Comparison of ENCODE assay signal across 9 cellular contexts in genomic region chr16:56477096-56477878, GRCh38. TPM values are rescaled to one million over a fixed set of nuclear protein-coding genes. Genes with fewer than 3 reads are reported as not detected.
A peak's percentile ranks its signal among the peaks of the same experiment; 100 is the strongest.
DNase-seq lines count a peak whose midpoint lies in the region; ATAC-seq, FAIRE-seq and TF ChIP-seq lines count a peak whose summit lies in the region.
"Had no signal": no experiment of that assay in that cellular context is flagged by ENCODE, and none has a peak within 500 bp of the region (broad histone marks: within the 10 kb centered on the region; RNA-seq: fewer than 3 reads in every experiment).

No MANE protein-coding gene starts in this region.

- peaks cover 10% of the 10 kb centered on the region for H3K4me1 Mint-ChIP-seq in activated naive CD8-positive, alpha-beta T cell treated with anti-CD3 and anti-CD28 coated beads, Interleukin-2, amount 10 ng/mL, durations not matched to agents 7 days and 5 days
- peaks cover 11% of the 10 kb centered on the region for H3K4me1 Mint-ChIP-seq in WTC11

- peaks cover 17 to 52% of the 10 kb centered on the region in 2 experiments for H3K36me3 ChIP-seq in keratinocyte (ENCODE audit: control insufficient read depth in 2 of 2, extremely low read depth in 1 of 2, insufficient read depth in 2 of 2, low read length in 2 of 2)
- H3K36me3 ChIP-seq in esophagus muscularis mucosa: peaks cover 47 to 98% (median 86%) of the 10 kb centered on the region in 4 donors

- dilution Hi-C loops in keratinocyte (cut with MboI; ENCODE audit: extremely low pct_ligation_motif_present, low sequenced_read_pairs): no loop called here

- CTCF ChIA-PET in WTC11 (lab: Charles Lee): no interaction called here

- peak; percentile 39 for ATAC-seq in activated naive CD8-positive, alpha-beta T cell treated with anti-CD3 and anti-CD28 coated beads, Interleukin-2, amount 10 ng/mL, durations not matched to agents 7 days and 5 days (ENCODE audit: low read depth)
- ATAC-seq in WTC11 (no peak), HG03045 (IDR thresholded peaks at IDR 0.05; ENCODE audit: unreplicated experiment) (no peak)

- 91% methylated on average over 2 of the region's 2 CpGs for WGBS in esophagus muscularis mucosa

- peak overlapping the region; percentile 39 for H3K4me2 ChIP-seq in keratinocyte (ENCODE audit: control insufficient read depth, extremely low read depth, insufficient read depth, low read depth, low read length)

- peak; percentile 69 for DNase-seq in AG09309 (ENCODE audit: low read depth)
- DNase-seq in HT1080 (ENCODE audit: low read depth): peak; percentile 91
- no peak for DNase-seq in activated naive CD8-positive, alpha-beta T cell treated with anti-CD3 and anti-CD28 coated beads, Interleukin-2, amount 10 ng/mL, durations not matched to agents 7 days and 5 days
- no peak for DNase-seq in keratinocyte (ENCODE audit: low read depth, low spot score)
- DNase-seq in esophagus muscularis mucosa (ENCODE audit: extremely low spot score): no peak
- DNase-seq in WTC11 (ENCODE audit: low spot score): no peak
- DNase-seq in HuH-7 (ENCODE audit: low spot score): no peak
- DNase-seq: hippocampal formation had no signal

- FAIRE-seq in keratinocyte (lab: Jason Lieb, UNC): peak; percentile 90

- no peak overlapping the region for H3K27ac Mint-ChIP-seq in activated naive CD8-positive, alpha-beta T cell treated with anti-CD3 and anti-CD28 coated beads, Interleukin-2, amount 10 ng/mL, durations not matched to agents 7 days and 5 days
- H3K27ac Mint-ChIP-seq in WTC11: no peak overlapping the region

- no peak overlapping the region for H3K9ac ChIP-seq in keratinocyte (ENCODE audit: control insufficient read depth, extremely low read depth, insufficient read depth, low read length)

- intact Hi-C loops in esophagus muscularis mucosa (cut with DNase I): no loop called here

- POLR2A ChIA-PET in activated naive CD8-positive, alpha-beta T cell treated with anti-CD3 and anti-CD28 coated beads, Interleukin-2, amount 10 ng/mL, durations not matched to agents 7 days and 5 days (lab: Charles Lee): no interaction called here
- POLR2A ChIA-PET in WTC11 (lab: Charles Lee): interaction anchor here (0.7 kb wide), 1 partner anchor 26 kb away, joined by 6 read pairs; the partner anchor contains the start of genes NUDT21 and OGFOD1

- no peak for TF ChIP-seq CTCF in AG09309 (IDR thresholded peaks at IDR 0.05; ENCODE audit: control insufficient read depth, insufficient read depth, low read depth, low read length, missing control alignments)
- no peak for TF ChIP-seq CTCF in keratinocyte (optimal IDR thresholded peaks at IDR 0.05 in 1 of 3, IDR thresholded peaks at IDR 0.05 in 1 of 3, conservative IDR thresholded peaks at IDR 0.05 in 1 of 3; ENCODE audit: extremely low read depth in 1 of 3, insufficient read depth in 2 of 3, low read length in 3 of 3)
- no peak for TF ChIP-seq CTCF in esophagus muscularis mucosa (IDR thresholded peaks at IDR 0.05)
- no peak for TF ChIP-seq CTCF in WTC11 (IDR thresholded peaks at IDR 0.05)

- TF ChIP-seq POLR2A in esophagus muscularis mucosa (IDR thresholded peaks at IDR 0.05; ENCODE audit: low read depth): no peak

- TF ChIP-seq EP300 in esophagus muscularis mucosa (IDR thresholded peaks at IDR 0.05): no peak

- no peaks in the 10 kb centered on the region for H3K79me2 ChIP-seq in keratinocyte (ENCODE audit: control insufficient read depth, insufficient read depth, low read length)

- H3K9me3 ChIP-seq in keratinocyte (ENCODE audit: control insufficient read depth, low read depth, low read length) (no peaks in the 10 kb centered on the region), esophagus muscularis mucosa (no peaks in the 10 kb centered on the region)

- peaks cover 41% of the 10 kb centered on the region for H3K36me3 Mint-ChIP-seq in activated naive CD8-positive, alpha-beta T cell treated with anti-CD3 and anti-CD28 coated beads, Interleukin-2, amount 10 ng/mL, durations not matched to agents 7 days and 5 days
- H3K36me3 Mint-ChIP-seq in WTC11: peaks cover 45% of the 10 kb centered on the region

- no peaks in the 10 kb centered on the region for H3K9me3 Mint-ChIP-seq in activated naive CD8-positive, alpha-beta T cell treated with anti-CD3 and anti-CD28 coated beads, Interleukin-2, amount 10 ng/mL, durations not matched to agents 7 days and 5 days
- no peaks in the 10 kb centered on the region for H3K9me3 Mint-ChIP-seq in WTC11

- no peaks in the 10 kb centered on the region for H3K27me3 ChIP-seq in keratinocyte (ENCODE audit: control insufficient read depth, extremely low read depth, insufficient read depth, low read length)
- H3K27me3 ChIP-seq in esophagus muscularis mucosa: no peaks in the 10 kb centered on the region

- H3K27me3 Mint-ChIP-seq in activated naive CD8-positive, alpha-beta T cell treated with anti-CD3 and anti-CD28 coated beads, Interleukin-2, amount 10 ng/mL, durations not matched to agents 7 days and 5 days: no peaks in the 10 kb centered on the region
- no peaks in the 10 kb centered on the region for H3K27me3 Mint-ChIP-seq in WTC11 (ENCODE audit: low read depth)

- H2AFZ ChIP-seq in keratinocyte (ENCODE audit: control insufficient read depth, low read length): no peak overlapping the region

- H3K4me1 ChIP-seq in keratinocyte (ENCODE audit: control insufficient read depth, extremely low read depth, insufficient read depth, low read length) (peaks cover 13% of the 10 kb centered on the region), esophagus muscularis mucosa (no peaks in the 10 kb centered on the region)

- H3K9me1 ChIP-seq in keratinocyte (ENCODE audit: control insufficient read depth, extremely low read depth, insufficient read depth, low read length): no peaks in the 10 kb centered on the region

- H3K27ac ChIP-seq in keratinocyte (ENCODE audit: control insufficient read depth, insufficient read depth, low read length): peak overlapping the region; percentile 59
- no peak overlapping the region for H3K27ac ChIP-seq in esophagus muscularis mucosa (replicated peaks in 1 of 4)

- H3K4me3 ChIP-seq in AG09309 (ENCODE audit: control insufficient read depth, low read depth, low read length) (no peak overlapping the region), keratinocyte (ENCODE audit: control insufficient read depth in 2 of 3, extremely low read depth in 1 of 3, insufficient read depth in 2 of 3, low read depth in 1 of 3, low read length in 3 of 3) (no peak overlapping the region), esophagus muscularis mucosa (no peak overlapping the region)

- no peaks in the 10 kb centered on the region for H4K20me1 ChIP-seq in keratinocyte (ENCODE audit: control insufficient read depth, extremely low read depth, insufficient read depth, low read length)

- H3K4me3 Mint-ChIP-seq in activated naive CD8-positive, alpha-beta T cell treated with anti-CD3 and anti-CD28 coated beads, Interleukin-2, amount 10 ng/mL, durations not matched to agents 7 days and 5 days: no peak overlapping the region
- H3K4me3 Mint-ChIP-seq in WTC11: no peak overlapping the region

RNA-seq across cellular contexts. Expression of gene OGFOD1, which starts 25.9 kb away (rescaled TPM):
- total RNA-seq in HT1080 (2014; rRNA removed; shearing (Covaris generic)): 99.0 and 121 TPM in 2 replicates
- 86.7 and 113 TPM in 2 replicates for polyA plus RNA-seq in HT1080 (2015; cell fraction: cytosol; rRNA removed)
- 112 and 123 TPM in 2 replicates for polyA plus RNA-seq in HT1080 (2015; cell fraction: nucleus; rRNA removed)
- 10 to 100 TPM; 39.3 to 39.6 TPM for total RNA-seq in activated naive CD8-positive, alpha-beta T cell treated with anti-CD3 and anti-CD28 coated beads, Interleukin-2, amount 10 ng/mL, durations not matched to agents 7 days and 5 days
- polyA plus RNA-seq in keratinocyte: 47.3 to 112 TPM (median 70.5 TPM) in 3 replicates
- 20.0 TPM for polyA plus RNA-seq in keratinocyte (2011; ENCODE audit: low read depth)
- 71.0 and 81.1 TPM in 2 replicates for polyA plus RNA-seq in keratinocyte (2011; cell fraction: cytosol; rRNA removed)
- 71.5 and 84.5 TPM in 2 replicates for polyA plus RNA-seq in keratinocyte (2011; cell fraction: nucleus; rRNA removed)
- 41.6 and 63.0 TPM in 2 replicates for polyA plus RNA-seq in keratinocyte (2012; ENCODE audit: low replicate concordance)
- polyA minus RNA-seq in keratinocyte: 13.3 to 67.1 TPM (median 42.0 TPM) in 3 replicates
- 39.7 TPM for polyA minus RNA-seq in keratinocyte (2011; cell fraction: cytosol; rRNA and poly(A)+ RNA removed)
- polyA minus RNA-seq in keratinocyte (2011; cell fraction: nucleus; rRNA and poly(A)+ RNA removed): 38.3 and 65.9 TPM in 2 replicates
- total RNA-seq in esophagus muscularis mucosa: 10 to 100 TPM; 18.3 to 47.1 (median 33.1) TPM
- total RNA-seq in WTC11 (2021): 50.5 to 52.2 TPM (median 50.7 TPM) in 3 replicates

RNA-seq across cellular contexts. Expression of gene NUDT21, which starts 26.2 kb away (rescaled TPM):
- total RNA-seq in HT1080 (2014; rRNA removed; shearing (Covaris generic)): 235 and 404 TPM in 2 replicates
- 114 and 137 TPM in 2 replicates for polyA plus RNA-seq in HT1080 (2015; cell fraction: cytosol; rRNA removed)
- 113 and 116 TPM in 2 replicates for polyA plus RNA-seq in HT1080 (2015; cell fraction: nucleus; rRNA removed)
- total RNA-seq in activated naive CD8-positive, alpha-beta T cell treated with anti-CD3 and anti-CD28 coated beads, Interleukin-2, amount 10 ng/mL, durations not matched to agents 7 days and 5 days: 100 to 1,000 TPM; 200 to 204 TPM
- polyA plus RNA-seq in keratinocyte: 59.9 to 98.2 TPM (median 81.5 TPM) in 3 replicates
- 119 TPM for polyA plus RNA-seq in keratinocyte (2011; ENCODE audit: low read depth)
- 49.2 and 94.5 TPM in 2 replicates for polyA plus RNA-seq in keratinocyte (2011; cell fraction: cytosol; rRNA removed)
- 23.4 and 35.7 TPM in 2 replicates for polyA plus RNA-seq in keratinocyte (2011; cell fraction: nucleus; rRNA removed)
- 80.0 and 80.3 TPM in 2 replicates for polyA plus RNA-seq in keratinocyte (2012; ENCODE audit: low replicate concordance)
- polyA minus RNA-seq in keratinocyte: 28.3 to 66.6 TPM (median 39.7 TPM) in 3 replicates
- 53.3 TPM for polyA minus RNA-seq in keratinocyte (2011; cell fraction: cytosol; rRNA and poly(A)+ RNA removed)
- polyA minus RNA-seq in keratinocyte (2011; cell fraction: nucleus; rRNA and poly(A)+ RNA removed): 19.2 and 34.7 TPM in 2 replicates
- 10 to 100 TPM; 35.5 to 46.7 (median 39.9) TPM for total RNA-seq in esophagus muscularis mucosa
- 247 to 263 TPM (median 259 TPM) in 3 replicates for total RNA-seq in WTC11 (2021)

RNA-seq across cellular contexts. Expression of gene BBS2, which starts 42.5 kb away (rescaled TPM):
- 18.9 and 23.3 TPM in 2 replicates for total RNA-seq in HT1080 (2014; rRNA removed; shearing (Covaris generic))
- polyA plus RNA-seq in HT1080 (2015; cell fraction: cytosol; rRNA removed): 30.2 and 40.1 TPM in 2 replicates
- 92.8 and 97.7 TPM in 2 replicates for polyA plus RNA-seq in HT1080 (2015; cell fraction: nucleus; rRNA removed)
- 10 to 100 TPM; 38.2 to 41.5 TPM for total RNA-seq in activated naive CD8-positive, alpha-beta T cell treated with anti-CD3 and anti-CD28 coated beads, Interleukin-2, amount 10 ng/mL, durations not matched to agents 7 days and 5 days
- polyA plus RNA-seq in keratinocyte: 43.5 to 76.1 TPM (median 62.3 TPM) in 3 replicates
- 74.2 TPM for polyA plus RNA-seq in keratinocyte (2011; ENCODE audit: low read depth)
- polyA plus RNA-seq in keratinocyte (2011; cell fraction: cytosol; rRNA removed): 33.6 and 46.4 TPM in 2 replicates
- 117 and 121 TPM in 2 replicates for polyA plus RNA-seq in keratinocyte (2011; cell fraction: nucleus; rRNA removed)
- polyA plus RNA-seq in keratinocyte (2012; ENCODE audit: low replicate concordance): 27.3 and 30.6 TPM in 2 replicates
- 52.7 to 75.6 TPM (median 52.9 TPM) in 3 replicates for polyA minus RNA-seq in keratinocyte
- 30.7 TPM for polyA minus RNA-seq in keratinocyte (2011; cell fraction: cytosol; rRNA and poly(A)+ RNA removed)
- 26.2 and 58.7 TPM in 2 replicates for polyA minus RNA-seq in keratinocyte (2011; cell fraction: nucleus; rRNA and poly(A)+ RNA removed)
- 10 to 100 TPM; 33.2 to 47.8 (median 39.0) TPM for total RNA-seq in esophagus muscularis mucosa
- total RNA-seq in WTC11 (2021): 19.1 to 25.7 TPM (median 24.1 TPM) in 3 replicates

RNA-seq across cellular contexts. Expression of gene AMFR, which starts 51.9 kb away (rescaled TPM):
- total RNA-seq in HT1080 (2014; rRNA removed; shearing (Covaris generic)): 113 and 117 TPM in 2 replicates
- polyA plus RNA-seq in HT1080 (2015; cell fraction: cytosol; rRNA removed): 58.1 and 63.2 TPM in 2 replicates
- polyA plus RNA-seq in HT1080 (2015; cell fraction: nucleus; rRNA removed): 47.3 and 47.6 TPM in 2 replicates
- total RNA-seq in activated naive CD8-positive, alpha-beta T cell treated with anti-CD3 and anti-CD28 coated beads, Interleukin-2, amount 10 ng/mL, durations not matched to agents 7 days and 5 days: 10 to 100 TPM; 50.0 to 55.5 TPM
- polyA plus RNA-seq in keratinocyte: 36.9 to 62.1 TPM (median 38.3 TPM) in 3 replicates
- polyA plus RNA-seq in keratinocyte (2011; ENCODE audit: low read depth): 54.4 TPM
- polyA plus RNA-seq in keratinocyte (2011; cell fraction: cytosol; rRNA removed): 43.4 and 52.3 TPM in 2 replicates
- polyA plus RNA-seq in keratinocyte (2011; cell fraction: nucleus; rRNA removed): 58.6 and 64.9 TPM in 2 replicates
- 60.0 and 75.0 TPM in 2 replicates for polyA plus RNA-seq in keratinocyte (2012; ENCODE audit: low replicate concordance)
- polyA minus RNA-seq in keratinocyte: 213 to 443 TPM (median 219 TPM) in 3 replicates
- 197 TPM for polyA minus RNA-seq in keratinocyte (2011; cell fraction: cytosol; rRNA and poly(A)+ RNA removed)
- 115 and 161 TPM in 2 replicates for polyA minus RNA-seq in keratinocyte (2011; cell fraction: nucleus; rRNA and poly(A)+ RNA removed)
- total RNA-seq in esophagus muscularis mucosa (100 to 1,000 TPM; 150 to 205 (median 179) TPM), WTC11 (2021) (31.2 to 34.5 TPM (median 31.7 TPM) in 3 replicates)

Comparison
In these comparisons a context has a peak if more than half of its experiments do, and no peak if none do; other contexts are left out.
1. DNase-seq: peak in AG09309 (single experiment) and HT1080 (single experiment); none in activated naive CD8-positive, alpha-beta T cell treated with anti-CD3 and anti-CD28 coated beads, Interleukin-2, amount 10 ng/mL, durations not matched to agents 7 days and 5 days (single experiment), keratinocyte (single experiment), esophagus muscularis mucosa (single experiment), WTC11 (single experiment) and HuH-7 (single experiment).